19 cellular contexts compared by ENCODE assay signal in the genomic region with DNA sequence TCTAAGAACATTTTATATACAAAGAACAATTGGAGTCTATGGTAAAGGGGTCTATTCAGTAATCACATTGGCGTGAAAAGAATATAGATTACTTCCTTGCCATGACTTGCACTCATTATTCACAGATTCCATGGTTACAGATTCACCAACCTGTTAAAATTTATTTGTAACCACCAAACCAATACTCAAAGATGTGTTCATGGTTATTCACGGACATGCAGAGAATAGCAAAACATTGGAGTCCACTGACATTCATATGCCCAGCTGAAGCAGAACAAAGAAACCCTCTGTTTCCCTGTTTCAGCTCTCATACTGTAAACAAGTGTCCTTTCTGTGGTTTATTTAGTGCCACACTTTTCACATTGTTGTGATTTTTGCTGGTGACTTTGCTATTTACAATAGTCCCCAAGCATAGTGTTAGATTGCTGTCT.
A peak's percentile ranks its signal among the peaks of the same experiment; 100 is the strongest.
DNase-seq lines count a peak whose midpoint lies in the region; ATAC-seq, FAIRE-seq and TF ChIP-seq lines count a peak whose summit lies in the region.
"Had no signal": no experiment of that assay in that cellular context is flagged by ENCODE, and none has a peak within 500 bp of the region (broad histone marks: within the 10 kb centered on the region; RNA-seq: fewer than 3 reads in every experiment).

No MANE protein-coding gene starts in this region.

- no peak for TF ChIP-seq CTCF in MCF 10A (IDR thresholded peaks at IDR 0.05; ENCODE audit: unreplicated experiment)
- no peak for TF ChIP-seq CTCF in breast epithelium (IDR thresholded peaks at IDR 0.05)
- no peak for TF ChIP-seq CTCF in astrocyte of the cerebellum (IDR thresholded peaks at IDR 0.05; ENCODE audit: low read depth, low read length, missing control alignments)
- no peak for TF ChIP-seq CTCF in esophagus squamous epithelium (IDR thresholded peaks at IDR 0.05)

- no TSS peak for BruUV-seq in MCF 10A (replicated peaks; lab: Mats Ljungman, UMichigan)

- 27 to 46% methylated on average over 2 of the region's 2 CpGs for WGBS in esophagus squamous epithelium, 2 donors

- H3K4me1 Mint-ChIP-seq in MCF 10A (ENCODE audit: insufficient read depth, unreplicated experiment): peaks cover 12% of the 10 kb centered on the region
- H3K4me1 Mint-ChIP-seq: activated B cell treated with CpG ODN at 0.5 μM for 24 hours; activated naive CD4-positive, alpha-beta T cell treated with anti-CD3 and anti-CD28 coated beads, Interleukin-2, amount 50 U/mL, for 24 hours; CD8-positive, alpha-beta memory T cell; T-cell had no signal

- intact Hi-C loops in MCF 10A (cut with micrococcal nuclease): no loop called here
- intact Hi-C loops in breast epithelium (cut with DNase I; ENCODE audit: low total_unique reads): no loop called here
- intact Hi-C loops in esophagus squamous epithelium (cut with DNase I): no loop called here

- no peaks in the 10 kb centered on the region for H3K9me3 ChIP-seq in breast epithelium
- no peaks in the 10 kb centered on the region for H3K9me3 ChIP-seq in esophagus squamous epithelium
- H3K9me3 ChIP-seq: A549, mucosa of descending colon, suprapubic skin had no signal

- in situ Hi-C loops in astrocyte of the cerebellum (cut with HindIII; ENCODE audit: low sequenced_read_pairs): no loop called here

- POLR2A ChIA-PET in MCF 10A (lab: Yijun Ruan, JAX): no interaction called here

- no peak overlapping the region for H3K4me3 Mint-ChIP-seq in MCF 10A (ENCODE audit: unreplicated experiment)
- H3K4me3 Mint-ChIP-seq: activated B cell treated with CpG ODN at 0.5 μM for 24 hours; activated naive CD4-positive, alpha-beta T cell treated with anti-CD3 and anti-CD28 coated beads, Interleukin-2, amount 50 U/mL, for 24 hours; CD8-positive, alpha-beta memory T cell; T-cell had no signal

- H3K27ac ChIP-seq in breast epithelium (no peak overlapping the region), esophagus squamous epithelium (no peak overlapping the region)
- H3K27ac ChIP-seq: A549, suprapubic skin had no signal

- H3K4me3 ChIP-seq in breast epithelium: no peak overlapping the region
- no peak overlapping the region for H3K4me3 ChIP-seq in astrocyte of the cerebellum (ENCODE audit: low read depth, low read length)
- H3K4me3 ChIP-seq in esophagus squamous epithelium: no peak overlapping the region
- H3K4me3 ChIP-seq: A549, mucosa of descending colon, suprapubic skin had no signal

- no peak for FAIRE-seq in urothelium cell line (lab: Jason Lieb, UNC)
- FAIRE-seq: A549 had no signal

- H3K27me3 Mint-ChIP-seq in MCF 10A (ENCODE audit: insufficient read depth, unreplicated experiment): no peaks in the 10 kb centered on the region
- H3K27me3 Mint-ChIP-seq: activated B cell treated with CpG ODN at 0.5 μM for 24 hours; activated naive CD4-positive, alpha-beta T cell treated with anti-CD3 and anti-CD28 coated beads, Interleukin-2, amount 50 U/mL, for 24 hours; CD8-positive, alpha-beta memory T cell; T-cell had no signal

- H3K9me3 Mint-ChIP-seq in MCF 10A (ENCODE audit: unreplicated experiment): peaks cover 10% of the 10 kb centered on the region

- no peaks in the 10 kb centered on the region for H3K4me1 ChIP-seq in breast epithelium
- H3K4me1 ChIP-seq in esophagus squamous epithelium: no peaks in the 10 kb centered on the region
- H3K4me1 ChIP-seq: A549, suprapubic skin had no signal

- no peak for TF ChIP-seq POLR2A in breast epithelium (IDR thresholded peaks at IDR 0.05)
- no peak for TF ChIP-seq POLR2A in esophagus squamous epithelium (IDR thresholded peaks at IDR 0.05)

- no peak for ATAC-seq in GM21381 (IDR thresholded peaks at IDR 0.05; ENCODE audit: unreplicated experiment)
- ATAC-seq: A549, mucosa of descending colon, T-cell had no signal

- no peaks in the 10 kb centered on the region for H3K36me3 Mint-ChIP-seq in MCF 10A (ENCODE audit: insufficient read depth, unreplicated experiment)
- H3K36me3 Mint-ChIP-seq: activated naive CD4-positive, alpha-beta T cell treated with anti-CD3 and anti-CD28 coated beads, Interleukin-2, amount 50 U/mL, for 24 hours; CD8-positive, alpha-beta memory T cell; T-cell had no signal

- H3K36me3 ChIP-seq in breast epithelium (no peaks in the 10 kb centered on the region), esophagus squamous epithelium (no peaks in the 10 kb centered on the region)
- H3K36me3 ChIP-seq: suprapubic skin had no signal

- CTCF ChIA-PET in MCF 10A (lab: Yijun Ruan, JAX): no interaction called here

- no peaks in the 10 kb centered on the region for H3K27me3 ChIP-seq in breast epithelium
- no peaks in the 10 kb centered on the region for H3K27me3 ChIP-seq in esophagus squamous epithelium
- H3K27me3 ChIP-seq: suprapubic skin had no signal

- DNase-seq in MCF 10A (ENCODE audit: unreplicated experiment) (no peak), breast epithelium (ENCODE audit: low spot score in 2 of 2) (no peak), astrocyte of the cerebellum (ENCODE audit: low read depth) (peak; percentile 40), kidney tubule cell (ENCODE audit: low spot score) (peak; percentile 88), urothelium cell line (ENCODE audit: low spot score) (peak; percentile 13), NCI-H1694 treated with DMSO at 0.1 percent for 48 hours (lab: John Stamatoyannopoulos, UW) (no peak), esophagus squamous epithelium (lab: John Stamatoyannopoulos, UW) (no peak)
- DNase-seq: activated B cell treated with CpG ODN at 0.5 μM for 24 hours; activated CD8-positive, alpha-beta memory T cell treated with anti-CD3 and anti-CD28 coated beads, Interleukin-2, amount 50 U/mL, for 48 hours; CD8-positive, alpha-beta memory T cell; GDM1; mucosa of descending colon; NCI-H146; NCI-H526 treated with DMSO at 0.1 percent for 48 hours; T-cell had no signal

- peak overlapping the region; percentile 28 for H3K27ac Mint-ChIP-seq in MCF 10A (ENCODE audit: low read depth, unreplicated experiment)
- H3K27ac Mint-ChIP-seq: activated B cell treated with CpG ODN at 0.5 μM for 24 hours; activated naive CD4-positive, alpha-beta T cell treated with anti-CD3 and anti-CD28 coated beads, Interleukin-2, amount 50 U/mL, for 24 hours; CD8-positive, alpha-beta memory T cell; T-cell had no signal

Comparison
In these comparisons a context has a peak if more than half of its experiments do, and no peak if none do; other contexts are left out.
1. DNase-seq: peak in astrocyte of the cerebellum (single experiment), kidney tubule cell (single experiment) and urothelium cell line (single experiment); none in MCF 10A (single experiment), breast epithelium (0 of 2), NCI-H1694 treated with DMSO at 0.1 percent for 48 hours (single experiment) and esophagus squamous epithelium (single experiment).